In the genomic region with DNA sequence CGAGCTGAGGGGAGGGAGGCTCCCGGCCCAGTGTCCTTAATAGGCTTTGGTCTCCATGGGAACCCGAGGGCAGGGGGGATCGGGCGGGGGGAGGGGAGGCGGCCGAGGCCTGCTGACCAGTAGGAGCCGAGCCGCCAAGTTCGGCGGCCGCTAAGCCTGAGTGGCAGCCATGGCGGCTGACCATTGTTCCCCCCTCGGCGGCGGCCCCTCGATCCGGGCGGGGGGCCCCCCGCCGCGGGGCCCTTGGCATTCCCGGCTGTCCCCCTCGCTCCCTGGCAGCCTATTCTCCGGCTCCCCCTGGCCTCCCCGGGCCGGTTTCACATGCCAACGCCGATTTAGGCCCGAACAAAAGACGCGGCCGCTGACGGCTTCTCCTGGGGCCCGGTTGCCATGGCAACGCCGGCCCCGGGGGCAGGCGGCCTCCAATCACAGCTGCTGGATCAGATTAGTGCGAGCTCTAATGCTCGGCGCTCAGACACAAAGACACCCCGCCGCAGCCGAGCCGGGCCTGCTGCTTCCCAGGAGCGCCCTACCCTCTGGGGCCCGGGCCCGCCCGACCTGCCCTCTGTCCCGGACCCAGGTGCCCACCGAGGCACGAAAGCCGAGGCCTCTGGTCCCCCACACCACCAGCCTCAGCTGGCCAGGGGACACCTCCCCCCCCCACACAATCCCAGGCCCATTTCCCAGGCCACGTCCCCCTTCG, we compare ENCODE assay signal across 8 cellular contexts. TPM values are rescaled to one million over a fixed set of nuclear protein-coding genes. Genes with fewer than 3 reads are reported as not detected.
A peak's percentile ranks its signal among the peaks of the same experiment; 100 is the strongest.
DNase-seq lines count a peak whose midpoint lies in the region; ATAC-seq and TF ChIP-seq lines count a peak whose summit lies in the region.

No MANE protein-coding gene starts in this region.

- POLR2A ChIA-PET in activated CD4-positive, alpha-beta T cell treated with anti-CD3 and anti-CD28 coated beads, Interleukin-2, amount 10 ng/mL, durations not matched to agents 7 days and 5 days (lab: Charles Lee) = no interaction called here

- TF ChIP-seq POLR2A in thyroid gland (IDR thresholded peaks at IDR 0.05) = no peak

- peak overlapping the region; percentile 18 for H3K4me3 Mint-ChIP-seq in memory B cell
- no peak overlapping the region for H3K4me3 Mint-ChIP-seq in activated T-helper 17 cell treated with anti-CD3 and anti-CD28 coated beads, Interleukin-2, amount 50 U/mL, for 72 hours
- H3K4me3 Mint-ChIP-seq in activated CD4-positive, alpha-beta T cell treated with anti-CD3 and anti-CD28 coated beads, Interleukin-2, amount 10 ng/mL, durations not matched to agents 7 days and 5 days = no peak overlapping the region

- CTCF ChIA-PET in activated CD4-positive, alpha-beta T cell treated with anti-CD3 and anti-CD28 coated beads, Interleukin-2, amount 10 ng/mL, durations not matched to agents 7 days and 5 days (lab: Charles Lee) = interaction anchor here (0.6 kb wide), 1 partner anchor 40 kb away, joined by 7 read pairs; no protein-coding TSS in a partner anchor

- H3K27me3 Mint-ChIP-seq in memory B cell = peaks cover 38% of the 10 kb centered on the region
- peaks cover 55% of the 10 kb centered on the region for H3K27me3 Mint-ChIP-seq in activated T-helper 17 cell treated with anti-CD3 and anti-CD28 coated beads, Interleukin-2, amount 50 U/mL, for 72 hours
- peaks cover 65% of the 10 kb centered on the region for H3K27me3 Mint-ChIP-seq in activated CD4-positive, alpha-beta T cell treated with anti-CD3 and anti-CD28 coated beads, Interleukin-2, amount 10 ng/mL, durations not matched to agents 7 days and 5 days

- H3K27ac Mint-ChIP-seq in memory B cell = no peak overlapping the region
- no peak overlapping the region for H3K27ac Mint-ChIP-seq in activated T-helper 17 cell treated with anti-CD3 and anti-CD28 coated beads, Interleukin-2, amount 50 U/mL, for 72 hours
- no peak overlapping the region for H3K27ac Mint-ChIP-seq in activated CD4-positive, alpha-beta T cell treated with anti-CD3 and anti-CD28 coated beads, Interleukin-2, amount 10 ng/mL, durations not matched to agents 7 days and 5 days

- H3K36me3 ChIP-seq in ectodermal cell (ENCODE audit: control insufficient read depth, insufficient read depth, low read length) = peaks cover 18% of the 10 kb centered on the region
- H3K36me3 ChIP-seq in thyroid gland = no peaks in the 10 kb centered on the region

- ATAC-seq in memory B cell (ENCODE audit: low read depth) = peak; percentile 78
- no peak for ATAC-seq in activated T-helper 17 cell treated with anti-CD3 and anti-CD28 coated beads, Interleukin-2, amount 50 U/mL, for 72 hours (replicated peaks)

- intact Hi-C loops in thyroid gland (cut with DNase I) = no loop called here

- H3K4me1 Mint-ChIP-seq in memory B cell = peaks cover 3% of the 10 kb centered on the region
- no peaks in the 10 kb centered on the region for H3K4me1 Mint-ChIP-seq in activated T-helper 17 cell treated with anti-CD3 and anti-CD28 coated beads, Interleukin-2, amount 50 U/mL, for 72 hours
- peaks cover 3% of the 10 kb centered on the region for H3K4me1 Mint-ChIP-seq in activated CD4-positive, alpha-beta T cell treated with anti-CD3 and anti-CD28 coated beads, Interleukin-2, amount 10 ng/mL, durations not matched to agents 7 days and 5 days

- H3K9me3 Mint-ChIP-seq in memory B cell = no peaks in the 10 kb centered on the region
- H3K9me3 Mint-ChIP-seq in activated T-helper 17 cell treated with anti-CD3 and anti-CD28 coated beads, Interleukin-2, amount 50 U/mL, for 72 hours = no peaks in the 10 kb centered on the region
- no peaks in the 10 kb centered on the region for H3K9me3 Mint-ChIP-seq in activated CD4-positive, alpha-beta T cell treated with anti-CD3 and anti-CD28 coated beads, Interleukin-2, amount 10 ng/mL, durations not matched to agents 7 days and 5 days

- peak overlapping the region; percentile 98 for H3K27ac ChIP-seq in ectodermal cell (ENCODE audit: insufficient read depth, low read depth, low read length, poor library complexity, severe bottlenecking)
- H3K27ac ChIP-seq in thyroid gland = no peak overlapping the region

- H3K9me3 ChIP-seq in ectodermal cell (ENCODE audit: control insufficient read depth, low read length) (no peaks in the 10 kb centered on the region), thyroid gland (no peaks in the 10 kb centered on the region)

- in situ Hi-C loops in GM13977 (cut with MboI; ENCODE audit: low pct_unique_long_range_greater_than_20kb, low sequenced_read_pairs, unreplicated experiment) = no loop called here

- H3K4me1 ChIP-seq in ectodermal cell (ENCODE audit: control insufficient read depth, insufficient read depth, low read length) = peaks cover 55% of the 10 kb centered on the region
- H3K4me1 ChIP-seq in thyroid gland = peaks cover 7 to 12% of the 10 kb centered on the region in 2 donors

- peak; percentile 85 for DNase-seq in GM13977 (ENCODE audit: low spot score)
- peak; percentile 26 to 70 for DNase-seq in NCI-H526 (lab: John Stamatoyannopoulos, UW)
- no peak for DNase-seq in memory B cell (ENCODE audit: low spot score in 2 of 2)
- DNase-seq in thyroid gland = peak; percentile 47 to 68
- DNase-seq in activated CD4-positive, alpha-beta T cell treated with anti-CD3 and anti-CD28 coated beads, Interleukin-2, amount 10 ng/mL, durations not matched to agents 7 days and 5 days = no peak
- no peak for DNase-seq in activated naive CD4-positive, alpha-beta T cell (lab: John Stamatoyannopoulos, UW)

- H3K27me3 ChIP-seq in ectodermal cell (ENCODE audit: control insufficient read depth, insufficient read depth, low read length, poor library complexity, severe bottlenecking) = no peaks in the 10 kb centered on the region
- H3K27me3 ChIP-seq in thyroid gland = no peaks in the 10 kb centered on the region

- no peaks in the 10 kb centered on the region for H3K36me3 Mint-ChIP-seq in memory B cell
- H3K36me3 Mint-ChIP-seq in activated T-helper 17 cell treated with anti-CD3 and anti-CD28 coated beads, Interleukin-2, amount 50 U/mL, for 72 hours (ENCODE audit: low read depth) = no peaks in the 10 kb centered on the region
- no peaks in the 10 kb centered on the region for H3K36me3 Mint-ChIP-seq in activated CD4-positive, alpha-beta T cell treated with anti-CD3 and anti-CD28 coated beads, Interleukin-2, amount 10 ng/mL, durations not matched to agents 7 days and 5 days (ENCODE audit: low read depth)

- WGBS in ectodermal cell, 2 experiments = 1% methylated on average over 56 of the region's 56 CpGs
- 19 to 24% methylated on average over 13 of the region's 56 CpGs for WGBS in thyroid gland, 2 donors

- TF ChIP-seq CTCF in GM13977 (IDR thresholded peaks at IDR 0.05; ENCODE audit: extremely low read depth, insufficient read depth, missing control alignments) (no peak), thyroid gland (IDR thresholded peaks at IDR 0.05) (no peak)

- peak overlapping the region; percentile 16 for H3K4me3 ChIP-seq in ectodermal cell (ENCODE audit: insufficient read depth, low read depth, low read length)
- H3K4me3 ChIP-seq in thyroid gland (replicated peaks in 1 of 3) = peak overlapping the region in 1 of 3 donors; percentile 23

RNA-seq across cellular contexts. Expression of a gene that starts 7.3 kb away (rescaled TPM):
- polyA plus RNA-seq in ectodermal cell (2013, experiment 1 of 4) = 80.9 TPM
- 84.6 TPM for polyA plus RNA-seq in ectodermal cell (2013, experiment 2 of 4)
- polyA plus RNA-seq in ectodermal cell (2013, experiment 3 of 4) = 54.8 TPM
- 61.4 TPM for polyA plus RNA-seq in ectodermal cell (2013, experiment 4 of 4)
- total RNA-seq in thyroid gland = 1 to 10 TPM in 1 of 4 donors, under 1 TPM in 1, not detected in 2; 0.33 to 1.6 TPM
- total RNA-seq in activated T-helper 17 cell treated with anti-CD3 and anti-CD28 coated beads, Interleukin-2, amount 50 U/mL, for 72 hours = under 1 TPM in 1 of 2 donors, not detected in 1; 0.24 TPM
- total RNA-seq in activated CD4-positive, alpha-beta T cell treated with anti-CD3 and anti-CD28 coated beads, Interleukin-2, amount 10 ng/mL, durations not matched to agents 7 days and 5 days = not detected

RNA-seq across cellular contexts. Expression of a gene that starts 34.1 kb away (rescaled TPM):
- not detected for polyA plus RNA-seq in ectodermal cell (2013, experiment 1 of 4)
- not detected for polyA plus RNA-seq in ectodermal cell (2013, experiment 2 of 4)
- polyA plus RNA-seq in ectodermal cell (2013, experiment 3 of 4) = not detected
- polyA plus RNA-seq in ectodermal cell (2013, experiment 4 of 4) = not detected
- not detected for total RNA-seq in thyroid gland
- not detected for total RNA-seq in activated T-helper 17 cell treated with anti-CD3 and anti-CD28 coated beads, Interleukin-2, amount 50 U/mL, for 72 hours
- not detected for total RNA-seq in activated CD4-positive, alpha-beta T cell treated with anti-CD3 and anti-CD28 coated beads, Interleukin-2, amount 10 ng/mL, durations not matched to agents 7 days and 5 days

RNA-seq across cellular contexts. Expression of a gene that starts 59.5 kb away (rescaled TPM):
- polyA plus RNA-seq in ectodermal cell (2013, experiment 1 of 4) = 4.3 TPM
- polyA plus RNA-seq in ectodermal cell (2013, experiment 2 of 4) = 4.0 TPM
- polyA plus RNA-seq in ectodermal cell (2013, experiment 3 of 4) = 5.0 TPM
- 4.7 TPM for polyA plus RNA-seq in ectodermal cell (2013, experiment 4 of 4)
- 1 to 10 TPM in 3 of 4 donors, not detected in 1; 3.1 to 6.5 (median 3.8) TPM for total RNA-seq in thyroid gland
- total RNA-seq in activated T-helper 17 cell treated with anti-CD3 and anti-CD28 coated beads, Interleukin-2, amount 50 U/mL, for 72 hours = 1 to 10 TPM; 3.1 to 4.1 TPM
- total RNA-seq in activated CD4-positive, alpha-beta T cell treated with anti-CD3 and anti-CD28 coated beads, Interleukin-2, amount 10 ng/mL, durations not matched to agents 7 days and 5 days = 1 to 10 TPM in 1 of 2 experiments, under 1 TPM in 1; 0.94 to 1.8 TPM

Comparison
In these comparisons a context has a peak if more than half of its experiments do, and no peak if none do; other contexts are left out.
1. DNase-seq: peak in GM13977 (single experiment), NCI-H526 (2 of 2) and thyroid gland (2 of 2); none in memory B cell (0 of 2), activated CD4-positive, alpha-beta T cell treated with anti-CD3 and anti-CD28 coated beads, Interleukin-2, amount 10 ng/mL, durations not matched to agents 7 days and 5 days (single experiment) and activated naive CD4-positive, alpha-beta T cell (0 of 4).